Comparison of ENCODE assay signal across 29 cellular contexts in the genomic region with DNA sequence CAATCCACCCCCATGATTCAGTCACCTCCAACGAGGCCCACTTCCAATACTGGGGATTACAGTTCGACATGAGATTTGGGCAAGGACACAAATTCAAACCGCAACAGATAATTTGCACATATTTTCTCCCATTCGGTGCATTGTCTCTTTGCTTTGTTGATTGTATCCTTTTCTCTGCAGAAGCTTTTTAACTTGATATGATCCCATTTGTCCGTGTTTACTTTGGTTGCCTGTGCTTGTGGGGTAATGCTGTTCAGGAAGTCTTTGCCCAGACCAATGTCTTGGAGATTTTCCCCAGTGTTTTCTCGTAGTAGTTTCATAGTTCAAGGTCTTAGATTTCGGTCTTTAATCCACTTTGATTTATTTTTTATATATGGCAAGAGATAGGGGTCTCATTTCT.
A peak's percentile ranks its signal among the peaks of the same experiment; 100 is the strongest.
DNase-seq lines count a peak whose midpoint lies in the region; ATAC-seq, FAIRE-seq and TF ChIP-seq lines count a peak whose summit lies in the region.
"Had no signal": no experiment of that assay in that cellular context is flagged by ENCODE, and none has a peak within 500 bp of the region (broad histone marks: within the 10 kb centered on the region; RNA-seq: fewer than 3 reads in every experiment).

No MANE protein-coding gene starts in this region.

- no peak for TF ChIP-seq EP300 in K562 (IDR thresholded peaks at IDR 0.05; ENCODE audit: low read length)

- POLR2A ChIA-PET in K562 (lab: Yijun Ruan, JAX) = no interaction called here

- no peaks in the 10 kb centered on the region for H3K9me1 ChIP-seq in K562 (ENCODE audit: control insufficient read depth, insufficient read depth, low read length)

- H3K9ac ChIP-seq in K562 (ENCODE audit: insufficient read depth in 1 of 2, low read depth in 2 of 2, low read length in 2 of 2) = no peak overlapping the region
- H3K9ac ChIP-seq: BLaER1; BLaER1 treated with 17β-estradiol and CSF1 and Interleukin-3, amounts not matched to agents 10 nM and 100 nM had no signal

- no TSS peak for BruUV-seq in K562 (replicated peaks; lab: Mats Ljungman, UMichigan)

- TF ChIP-seq POLR2A in K562 (conservative IDR thresholded peaks at IDR 0.05) = no peak

- TF ChIP-seq CTCF in K562 (IDR thresholded peaks at IDR 0.05 in 2 of 3, conservative IDR thresholded peaks at IDR 0.05 in 1 of 3; ENCODE audit: insufficient read depth in 2 of 3, low read depth in 1 of 3, low read length in 3 of 3) = no peak

- H3K9me3 ChIP-seq in K562 (replicated peaks; ENCODE audit: control insufficient read depth, insufficient read depth, low read depth, low read length) = no peaks in the 10 kb centered on the region
- H3K9me3 ChIP-seq: A549, BE2C, Caco-2 had no signal

- FAIRE-seq in K562 (lab: Jason Lieb, UNC) = no peak
- FAIRE-seq: A204.1, A549, D721Med had no signal

- no peak overlapping the region for H3K27ac ChIP-seq in K562 (ENCODE audit: extremely low read depth, low read depth, low read length)
- H3K27ac ChIP-seq: 22Rv1; A549; BLaER1; BLaER1 treated with 17β-estradiol and CSF1 and Interleukin-3, amounts not matched to agents 10 nM and 100 nM; C4-2B had no signal

- in situ Hi-C loops in K562 (cut with MboI) = no loop called here

- H3K4me3 ChIP-seq in K562 = no peak overlapping the region
- H3K4me3 ChIP-seq: A549; BLaER1; BLaER1 treated with 17β-estradiol and CSF1 and Interleukin-3, amounts not matched to agents 10 nM and 100 nM had no signal

- intact Hi-C loops in K562 (cut with micrococcal nuclease) (no loop called here), Right ventricle myocardium inferior (cut with DNase I) (no loop called here)

- no peak for TF ChIP-seq RAD21 in K562 (CRISPR knock-in tag; conservative IDR thresholded peaks at IDR 0.05 in 1 of 2, IDR thresholded peaks at IDR 0.05 in 1 of 2)

- H3K79me2 ChIP-seq in K562 (ENCODE audit: control insufficient read depth, insufficient read depth, low read length) = no peaks in the 10 kb centered on the region

- no peak for ATAC-seq in K562
- ATAC-seq in Right ventricle myocardium inferior = no peak
- ATAC-seq: A549; CD8-positive, alpha-beta T cell had no signal

- CTCF ChIA-PET in K562 (lab: Yijun Ruan, JAX; ENCODE audit: low intra/inter-chr PET ratio) = no interaction called here

- DNase-seq in K562 (ENCODE audit: extremely low read depth in 1 of 4, low spot score in 3 of 4) = no peak
- DNase-seq in Right ventricle myocardium inferior (ENCODE audit: missing footprints) = no peak
- DNase-seq: 8988T; ACHN; AML-193; BE2C; C1 segment of cervical spinal cord; Caco-2; Calu3; CD4-positive, alpha-beta memory T cell; CD4-positive, alpha-beta T cell; CD4-positive, CD25-positive, alpha-beta regulatory T cell; CD8-positive, alpha-beta memory T cell; CD8-positive, alpha-beta T cell; COR-L47; DMS 273 treated with DMSO at 0.1 percent for 48 hours; DMS153; DMS53; DMS79; DMS79 treated with DMSO at 0.1 percent for 48 hours; DND-41; EL had no signal

- no peaks in the 10 kb centered on the region for H3K36me3 ChIP-seq in K562 (ENCODE audit: control insufficient read depth, insufficient read depth, low read length)
- H3K36me3 ChIP-seq: BE2C; BLaER1; BLaER1 treated with 17β-estradiol and CSF1 and Interleukin-3, amounts not matched to agents 10 nM and 100 nM had no signal

- H3K27me3 ChIP-seq in K562 (ENCODE audit: control insufficient read depth in 2 of 2, insufficient read depth in 2 of 2, low read length in 2 of 2) = no peaks in the 10 kb centered on the region
- H3K27me3 ChIP-seq: BE2C; BLaER1; BLaER1 treated with 17β-estradiol and CSF1 and Interleukin-3, amounts not matched to agents 10 nM and 100 nM had no signal

- 1% methylated on average over 7 of the region's 7 CpGs for WGBS in K562 (ENCODE audit: insufficient coverage, low coverage, missing lambda C conversion rate)

- no peak overlapping the region for H2AFZ ChIP-seq in K562 (ENCODE audit: low read depth, low read length)

- no peaks in the 10 kb centered on the region for H3K4me1 ChIP-seq in K562 (replicated peaks in 1 of 2; ENCODE audit: control insufficient read depth in 2 of 2, insufficient read depth in 2 of 2, low read length in 2 of 2)
- H3K4me1 ChIP-seq: A549, Caco-2 had no signal

- no peak overlapping the region for H3K4me2 ChIP-seq in K562 (ENCODE audit: insufficient read depth, low read length)
- H3K4me2 ChIP-seq: A549; BLaER1; BLaER1 treated with 17β-estradiol and CSF1 and Interleukin-3, amounts not matched to agents 10 nM and 100 nM had no signal

- H4K20me1 ChIP-seq in K562 (replicated peaks; ENCODE audit: control insufficient read depth, insufficient read depth, low read length) = no peaks in the 10 kb centered on the region
- H4K20me1 ChIP-seq: BLaER1; BLaER1 treated with 17β-estradiol and CSF1 and Interleukin-3, amounts not matched to agents 10 nM and 100 nM had no signal

TF ChIP-seq in K562, 482 proteins besides CTCF, POLR2A, EP300 and RAD21:
- TF ChIP-seq ZNF551 (CRISPR knock-in tag; IDR thresholded peaks at IDR 0.05) (peak; percentile 73; the same call in 1 of the 2 replicates), MCM7 (IDR thresholded peaks at IDR 0.05) (peak in 1 of 2 experiments; percentile 37; a peak in 1 of 4 replicates), TARDBP (IDR thresholded peaks at IDR 0.05) (no peak), MECOM (CRISPR knock-in tag; IDR thresholded peaks at IDR 0.05) (0 out of 2 replicates have a peak, but pooled peaks have one; percentile 45), MCM3 (IDR thresholded peaks at IDR 0.05) (peak; percentile 58; the same call in 1 of the 2 replicates), HMG20B (CRISPR knock-in tag; IDR thresholded peaks at IDR 0.05) (0 out of 2 replicates have a peak, but pooled peaks have one; percentile 36), TEAD4 (IDR thresholded peaks at IDR 0.05; ENCODE audit: low read length) (no peak), TEAD4 (CRISPR knock-in tag; IDR thresholded peaks at IDR 0.05; ENCODE audit: borderline replicate concordance) (no peak)
- TF ChIP-seq, protein P1, sequence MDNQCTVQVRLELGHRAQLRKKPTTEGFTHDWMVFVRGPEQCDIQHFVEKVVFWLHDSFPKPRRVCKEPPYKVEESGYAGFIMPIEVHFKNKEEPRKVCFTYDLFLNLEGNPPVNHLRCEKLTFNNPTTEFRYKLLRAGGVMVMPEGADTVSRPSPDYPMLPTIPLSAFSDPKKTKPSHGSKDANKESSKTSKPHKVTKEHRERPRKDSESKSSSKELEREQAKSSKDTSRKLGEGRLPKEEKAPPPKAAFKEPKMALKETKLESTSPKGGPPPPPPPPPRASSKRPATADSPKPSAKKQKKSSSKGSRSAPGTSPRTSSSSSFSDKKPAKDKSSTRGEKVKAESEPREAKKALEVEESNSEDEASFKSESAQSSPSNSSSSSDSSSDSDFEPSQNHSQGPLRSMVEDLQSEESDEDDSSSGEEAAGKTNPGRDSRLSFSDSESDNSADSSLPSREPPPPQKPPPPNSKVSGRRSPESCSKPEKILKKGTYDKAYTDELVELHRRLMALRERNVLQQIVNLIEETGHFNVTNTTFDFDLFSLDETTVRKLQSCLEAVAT (IDR thresholded peaks at IDR 0.05) = no peak
